Comparison of ENCODE assay signal across 1 cellular context in the genomic region with DNA sequence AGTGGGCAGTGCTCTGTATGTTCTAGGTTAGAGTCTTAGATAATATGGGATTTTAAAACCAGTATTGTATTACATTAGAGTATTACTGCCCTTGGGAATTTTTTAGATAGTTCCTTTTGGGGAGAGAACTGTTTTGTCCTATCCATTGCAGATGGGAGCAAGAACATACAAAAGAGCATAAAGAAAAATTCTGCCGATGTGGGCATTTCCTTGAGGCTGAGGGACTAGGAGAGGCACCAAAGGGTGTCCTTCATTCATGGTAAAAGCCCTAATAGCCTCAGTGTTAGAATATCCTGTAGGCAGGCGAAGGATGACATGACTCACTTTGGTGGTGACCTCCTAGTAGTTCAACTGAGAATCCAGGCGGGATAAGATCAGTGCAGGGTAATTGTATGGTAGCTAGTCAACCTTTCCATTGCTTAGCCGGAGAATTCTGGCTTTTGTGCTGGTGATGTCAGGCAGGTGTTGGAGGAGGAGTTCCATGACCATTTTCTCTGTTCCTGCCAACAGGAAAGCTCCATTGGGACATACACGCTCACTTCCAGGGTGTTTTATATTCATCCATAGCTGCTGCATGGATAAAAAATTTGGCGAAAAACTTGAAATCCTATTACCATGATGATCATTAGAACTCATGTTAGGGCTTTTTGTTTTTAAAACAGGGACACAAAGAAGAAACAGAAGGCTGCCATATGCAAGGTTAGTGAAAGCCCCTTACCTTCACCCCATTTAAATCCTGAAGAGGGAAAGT.
TF ChIP-seq lines count a peak whose summit lies in the region.

No MANE protein-coding gene starts in this region.

TF ChIP-seq in K562, 482 proteins besides CTCF, POLR2A, EP300 and RAD21 (continued from another document and continues in another):
- TF ChIP-seq, protein P1, sequence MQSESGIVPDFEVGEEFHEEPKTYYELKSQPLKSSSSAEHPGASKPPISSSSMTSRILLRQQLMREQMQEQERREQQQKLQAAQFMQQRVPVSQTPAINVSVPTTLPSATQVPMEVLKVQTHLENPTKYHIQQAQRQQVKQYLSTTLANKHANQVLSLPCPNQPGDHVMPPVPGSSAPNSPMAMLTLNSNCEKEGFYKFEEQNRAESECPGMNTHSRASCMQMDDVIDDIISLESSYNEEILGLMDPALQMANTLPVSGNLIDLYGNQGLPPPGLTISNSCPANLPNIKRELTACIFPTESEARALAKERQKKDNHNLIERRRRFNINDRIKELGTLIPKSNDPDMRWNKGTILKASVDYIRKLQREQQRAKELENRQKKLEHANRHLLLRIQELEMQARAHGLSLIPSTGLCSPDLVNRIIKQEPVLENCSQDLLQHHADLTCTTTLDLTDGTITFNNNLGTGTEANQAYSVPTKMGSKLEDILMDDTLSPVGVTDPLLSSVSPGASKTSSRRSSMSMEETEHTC (IDR thresholded peaks at IDR 0.05), result no peak
- TF ChIP-seq HDAC3 (IDR thresholded peaks at IDR 0.05; ENCODE audit: borderline replicate concordance, partially characterized antibody), result no peak
- no peak for TF ChIP-seq TCF7 (IDR thresholded peaks at IDR 0.05; ENCODE audit: borderline replicate concordance)
- TF ChIP-seq ZNF76 (CRISPR knock-in tag; IDR thresholded peaks at IDR 0.05; ENCODE audit: borderline replicate concordance), result no peak
- TF ChIP-seq, protein P2, sequence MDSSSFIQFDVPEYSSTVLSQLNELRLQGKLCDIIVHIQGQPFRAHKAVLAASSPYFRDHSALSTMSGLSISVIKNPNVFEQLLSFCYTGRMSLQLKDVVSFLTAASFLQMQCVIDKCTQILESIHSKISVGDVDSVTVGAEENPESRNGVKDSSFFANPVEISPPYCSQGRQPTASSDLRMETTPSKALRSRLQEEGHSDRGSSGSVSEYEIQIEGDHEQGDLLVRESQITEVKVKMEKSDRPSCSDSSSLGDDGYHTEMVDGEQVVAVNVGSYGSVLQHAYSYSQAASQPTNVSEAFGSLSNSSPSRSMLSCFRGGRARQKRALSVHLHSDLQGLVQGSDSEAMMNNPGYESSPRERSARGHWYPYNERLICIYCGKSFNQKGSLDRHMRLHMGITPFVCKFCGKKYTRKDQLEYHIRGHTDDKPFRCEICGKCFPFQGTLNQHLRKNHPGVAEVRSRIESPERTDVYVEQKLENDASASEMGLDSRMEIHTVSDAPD (CRISPR knock-in tag; IDR thresholded peaks at IDR 0.05), result no peak
- no peak for TF ChIP-seq NONO (IDR thresholded peaks at IDR 0.05; ENCODE audit: low read depth in 2 of 2, low read length in 1 of 2)
- no peak for TF ChIP-seq RNF2 (IDR thresholded peaks at IDR 0.05)
- TF ChIP-seq ZNF384 (IDR thresholded peaks at IDR 0.05; ENCODE audit: low read depth, low read length), result no peak
- no peak for TF ChIP-seq CBX2 (IDR thresholded peaks at IDR 0.05; ENCODE audit: insufficient read depth, low read length, poor library complexity, severe bottlenecking)
- no peak for TF ChIP-seq CAMTA2 (CRISPR knock-in tag; conservative IDR thresholded peaks at IDR 0.05)
- TF ChIP-seq, protein P3, sequence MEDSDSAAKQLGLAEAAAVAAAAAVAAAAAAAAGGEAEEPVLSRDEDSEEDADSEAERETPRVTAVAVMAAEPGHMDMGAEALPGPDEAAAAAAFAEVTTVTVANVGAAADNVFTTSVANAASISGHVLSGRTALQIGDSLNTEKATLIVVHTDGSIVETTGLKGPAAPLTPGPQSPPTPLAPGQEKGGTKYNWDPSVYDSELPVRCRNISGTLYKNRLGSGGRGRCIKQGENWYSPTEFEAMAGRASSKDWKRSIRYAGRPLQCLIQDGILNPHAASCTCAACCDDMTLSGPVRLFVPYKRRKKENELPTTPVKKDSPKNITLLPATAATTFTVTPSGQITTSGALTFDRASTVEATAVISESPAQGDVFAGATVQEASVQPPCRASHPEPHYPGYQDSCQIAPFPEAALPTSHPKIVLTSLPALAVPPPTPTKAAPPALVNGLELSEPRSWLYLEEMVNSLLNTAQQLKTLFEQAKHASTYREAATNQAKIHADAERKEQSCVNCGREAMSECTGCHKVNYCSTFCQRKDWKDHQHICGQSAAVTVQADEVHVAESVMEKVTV (CRISPR knock-in tag; IDR thresholded peaks at IDR 0.05), result no peak
- no peak for TF ChIP-seq MCM3 (IDR thresholded peaks at IDR 0.05)
- no peak for TF ChIP-seq DMBX1 (CRISPR knock-in tag; IDR thresholded peaks at IDR 0.05; ENCODE audit: borderline replicate concordance)
- TF ChIP-seq RBM14 (IDR thresholded peaks at IDR 0.05; ENCODE audit: borderline replicate concordance, insufficient read depth, low read depth, low read length), result no peak
- TF ChIP-seq POLR2H (tag; IDR thresholded peaks at IDR 0.05; ENCODE audit: low read depth), result no peak
- no peak for TF ChIP-seq ZNF282 (CRISPR knock-in tag; IDR thresholded peaks at IDR 0.05)
- no peak for TF ChIP-seq DIDO1 (tag; IDR thresholded peaks at IDR 0.05; ENCODE audit: low read depth)
- TF ChIP-seq, protein P4, sequence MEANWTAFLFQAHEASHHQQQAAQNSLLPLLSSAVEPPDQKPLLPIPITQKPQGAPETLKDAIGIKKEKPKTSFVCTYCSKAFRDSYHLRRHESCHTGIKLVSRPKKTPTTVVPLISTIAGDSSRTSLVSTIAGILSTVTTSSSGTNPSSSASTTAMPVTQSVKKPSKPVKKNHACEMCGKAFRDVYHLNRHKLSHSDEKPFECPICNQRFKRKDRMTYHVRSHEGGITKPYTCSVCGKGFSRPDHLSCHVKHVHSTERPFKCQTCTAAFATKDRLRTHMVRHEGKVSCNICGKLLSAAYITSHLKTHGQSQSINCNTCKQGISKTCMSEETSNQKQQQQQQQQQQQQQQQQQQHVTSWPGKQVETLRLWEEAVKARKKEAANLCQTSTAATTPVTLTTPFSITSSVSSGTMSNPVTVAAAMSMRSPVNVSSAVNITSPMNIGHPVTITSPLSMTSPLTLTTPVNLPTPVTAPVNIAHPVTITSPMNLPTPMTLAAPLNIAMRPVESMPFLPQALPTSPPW (CRISPR knock-in tag; IDR thresholded peaks at IDR 0.05), result no peak
- no peak for TF ChIP-seq PHB2 (IDR thresholded peaks at IDR 0.05; ENCODE audit: low read depth)
- TF ChIP-seq ETV5 (CRISPR knock-in tag; IDR thresholded peaks at IDR 0.05; ENCODE audit: low read depth), result no peak
- TF ChIP-seq ZFPM2 (CRISPR knock-in tag; IDR thresholded peaks at IDR 0.05), result no peak
- TF ChIP-seq, protein P5, sequence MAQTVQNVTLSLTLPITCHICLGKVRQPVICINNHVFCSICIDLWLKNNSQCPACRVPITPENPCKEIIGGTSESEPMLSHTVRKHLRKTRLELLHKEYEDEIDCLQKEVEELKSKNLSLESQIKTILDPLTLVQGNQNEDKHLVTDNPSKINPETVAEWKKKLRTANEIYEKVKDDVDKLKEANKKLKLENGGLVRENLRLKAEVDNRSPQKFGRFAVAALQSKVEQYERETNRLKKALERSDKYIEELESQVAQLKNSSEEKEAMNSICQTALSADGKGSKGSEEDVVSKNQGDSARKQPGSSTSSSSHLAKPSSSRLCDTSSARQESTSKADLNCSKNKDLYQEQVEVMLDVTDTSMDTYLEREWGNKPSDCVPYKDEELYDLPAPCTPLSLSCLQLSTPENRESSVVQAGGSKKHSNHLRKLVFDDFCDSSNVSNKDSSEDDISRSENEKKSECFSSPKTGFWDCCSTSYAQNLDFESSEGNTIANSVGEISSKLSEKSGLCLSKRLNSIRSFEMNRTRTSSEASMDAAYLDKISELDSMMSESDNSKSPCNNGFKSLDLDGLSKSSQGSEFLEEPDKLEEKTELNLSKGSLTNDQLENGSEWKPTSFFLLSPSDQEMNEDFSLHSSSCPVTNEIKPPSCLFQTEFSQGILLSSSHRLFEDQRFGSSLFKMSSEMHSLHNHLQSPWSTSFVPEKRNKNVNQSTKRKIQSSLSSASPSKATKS (CRISPR knock-in tag; IDR thresholded peaks at IDR 0.05), result no peak
- no peak for TF ChIP-seq FOXJ3 (CRISPR knock-in tag; IDR thresholded peaks at IDR 0.05)
- TF ChIP-seq ZNF778 (CRISPR knock-in tag; IDR thresholded peaks at IDR 0.05), result no peak
- TF ChIP-seq, protein P6, sequence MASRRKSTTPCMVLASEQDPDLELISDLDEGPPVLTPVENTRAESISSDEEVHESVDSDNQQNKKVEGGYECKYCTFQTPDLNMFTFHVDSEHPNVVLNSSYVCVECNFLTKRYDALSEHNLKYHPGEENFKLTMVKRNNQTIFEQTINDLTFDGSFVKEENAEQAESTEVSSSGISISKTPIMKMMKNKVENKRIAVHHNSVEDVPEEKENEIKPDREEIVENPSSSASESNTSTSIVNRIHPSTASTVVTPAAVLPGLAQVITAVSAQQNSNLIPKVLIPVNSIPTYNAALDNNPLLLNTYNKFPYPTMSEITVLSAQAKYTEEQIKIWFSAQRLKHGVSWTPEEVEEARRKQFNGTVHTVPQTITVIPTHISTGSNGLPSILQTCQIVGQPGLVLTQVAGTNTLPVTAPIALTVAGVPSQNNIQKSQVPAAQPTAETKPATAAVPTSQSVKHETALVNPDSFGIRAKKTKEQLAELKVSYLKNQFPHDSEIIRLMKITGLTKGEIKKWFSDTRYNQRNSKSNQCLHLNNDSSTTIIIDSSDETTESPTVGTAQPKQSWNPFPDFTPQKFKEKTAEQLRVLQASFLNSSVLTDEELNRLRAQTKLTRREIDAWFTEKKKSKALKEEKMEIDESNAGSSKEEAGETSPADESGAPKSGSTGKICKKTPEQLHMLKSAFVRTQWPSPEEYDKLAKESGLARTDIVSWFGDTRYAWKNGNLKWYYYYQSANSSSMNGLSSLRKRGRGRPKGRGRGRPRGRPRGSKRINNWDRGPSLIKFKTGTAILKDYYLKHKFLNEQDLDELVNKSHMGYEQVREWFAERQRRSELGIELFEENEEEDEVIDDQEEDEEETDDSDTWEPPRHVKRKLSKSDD (conservative IDR thresholded peaks at IDR 0.05; ENCODE audit: low read length), result no peak
- TF ChIP-seq ZNF77 (CRISPR knock-in tag; IDR thresholded peaks at IDR 0.05), result no peak
- peak; percentile 58 for TF ChIP-seq MAFG (tag; conservative IDR thresholded peaks at IDR 0.05)
- TF ChIP-seq, protein P7, sequence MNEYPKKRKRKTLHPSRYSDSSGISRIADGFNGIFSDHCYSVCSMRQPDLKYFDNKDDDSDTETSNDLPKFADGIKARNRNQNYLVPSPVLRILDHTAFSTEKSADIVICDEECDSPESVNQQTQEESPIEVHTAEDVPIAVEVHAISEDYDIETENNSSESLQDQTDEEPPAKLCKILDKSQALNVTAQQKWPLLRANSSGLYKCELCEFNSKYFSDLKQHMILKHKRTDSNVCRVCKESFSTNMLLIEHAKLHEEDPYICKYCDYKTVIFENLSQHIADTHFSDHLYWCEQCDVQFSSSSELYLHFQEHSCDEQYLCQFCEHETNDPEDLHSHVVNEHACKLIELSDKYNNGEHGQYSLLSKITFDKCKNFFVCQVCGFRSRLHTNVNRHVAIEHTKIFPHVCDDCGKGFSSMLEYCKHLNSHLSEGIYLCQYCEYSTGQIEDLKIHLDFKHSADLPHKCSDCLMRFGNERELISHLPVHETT (CRISPR knock-in tag; conservative IDR thresholded peaks at IDR 0.05 in 1 of 2, IDR thresholded peaks at IDR 0.05 in 1 of 2), result no peak; a peak in 1 of 4 replicates
- TF ChIP-seq CHD2 (IDR thresholded peaks at IDR 0.05; ENCODE audit: low read depth, low read length), result no peak
- no peak for TF ChIP-seq BCL6 (CRISPR knock-in tag; IDR thresholded peaks at IDR 0.05)
- no peak for TF ChIP-seq EZH2 (IDR thresholded peaks at IDR 0.05; ENCODE audit: borderline replicate concordance, low read depth, low read length)
- TF ChIP-seq, protein P8, sequence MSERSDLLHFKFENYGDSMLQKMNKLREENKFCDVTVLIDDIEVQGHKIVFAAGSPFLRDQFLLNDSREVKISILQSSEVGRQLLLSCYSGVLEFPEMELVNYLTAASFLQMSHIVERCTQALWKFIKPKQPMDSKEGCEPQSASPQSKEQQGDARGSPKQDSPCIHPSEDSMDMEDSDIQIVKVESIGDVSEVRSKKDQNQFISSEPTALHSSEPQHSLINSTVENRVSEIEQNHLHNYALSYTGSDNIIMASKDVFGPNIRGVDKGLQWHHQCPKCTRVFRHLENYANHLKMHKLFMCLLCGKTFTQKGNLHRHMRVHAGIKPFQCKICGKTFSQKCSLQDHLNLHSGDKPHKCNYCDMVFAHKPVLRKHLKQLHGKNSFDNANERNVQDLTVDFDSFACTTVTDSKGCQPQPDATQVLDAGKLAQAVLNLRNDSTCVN (CRISPR knock-in tag; IDR thresholded peaks at IDR 0.05), result no peak
- TF ChIP-seq PHF21A (IDR thresholded peaks at IDR 0.05; ENCODE audit: borderline replicate concordance, low read depth), result no peak
- TF ChIP-seq SREBF2 (CRISPR knock-in tag; IDR thresholded peaks at IDR 0.05), result no peak
- TF ChIP-seq ETS2 (tag; IDR thresholded peaks at IDR 0.05; ENCODE audit: borderline replicate concordance, poor library complexity, severe bottlenecking), result no peak
- TF ChIP-seq MBD2 (IDR thresholded peaks at IDR 0.05; ENCODE audit: borderline replicate concordance, low read depth), result 0 out of 2 replicates have a peak, but pooled peaks have one; percentile 16
- TF ChIP-seq ZNF24 (IDR thresholded peaks at IDR 0.05), result no peak; the same call in 1 of the 2 replicates
- no peak for TF ChIP-seq ZNF239 (CRISPR knock-in tag; IDR thresholded peaks at IDR 0.05)
- TF ChIP-seq ESRRB (CRISPR knock-in tag; IDR thresholded peaks at IDR 0.05; ENCODE audit: borderline replicate concordance), result no peak
- TF ChIP-seq HMGN3 (IDR thresholded peaks at IDR 0.05; ENCODE audit: borderline replicate concordance, extremely low read depth, insufficient read length, low read depth, low read length), result no peak
- no peak for TF ChIP-seq ZNF133 (CRISPR knock-in tag; IDR thresholded peaks at IDR 0.05)
- TF ChIP-seq SNRNP70 (optimal IDR thresholded peaks at IDR 0.05; ENCODE audit: low read depth, low read length), result no peak
- no peak for TF ChIP-seq ZNF551 (CRISPR knock-in tag; IDR thresholded peaks at IDR 0.05)
- no peak for TF ChIP-seq COPS2 (conservative IDR thresholded peaks at IDR 0.05)
- TF ChIP-seq ATF1 (CRISPR knock-in tag; IDR thresholded peaks at IDR 0.05), result no peak
- no peak for TF ChIP-seq ATF1 (tag; IDR thresholded peaks at IDR 0.05)
- peak; percentile 90 for TF ChIP-seq ATF7 (IDR thresholded peaks at IDR 0.05)
- TF ChIP-seq, protein P9, sequence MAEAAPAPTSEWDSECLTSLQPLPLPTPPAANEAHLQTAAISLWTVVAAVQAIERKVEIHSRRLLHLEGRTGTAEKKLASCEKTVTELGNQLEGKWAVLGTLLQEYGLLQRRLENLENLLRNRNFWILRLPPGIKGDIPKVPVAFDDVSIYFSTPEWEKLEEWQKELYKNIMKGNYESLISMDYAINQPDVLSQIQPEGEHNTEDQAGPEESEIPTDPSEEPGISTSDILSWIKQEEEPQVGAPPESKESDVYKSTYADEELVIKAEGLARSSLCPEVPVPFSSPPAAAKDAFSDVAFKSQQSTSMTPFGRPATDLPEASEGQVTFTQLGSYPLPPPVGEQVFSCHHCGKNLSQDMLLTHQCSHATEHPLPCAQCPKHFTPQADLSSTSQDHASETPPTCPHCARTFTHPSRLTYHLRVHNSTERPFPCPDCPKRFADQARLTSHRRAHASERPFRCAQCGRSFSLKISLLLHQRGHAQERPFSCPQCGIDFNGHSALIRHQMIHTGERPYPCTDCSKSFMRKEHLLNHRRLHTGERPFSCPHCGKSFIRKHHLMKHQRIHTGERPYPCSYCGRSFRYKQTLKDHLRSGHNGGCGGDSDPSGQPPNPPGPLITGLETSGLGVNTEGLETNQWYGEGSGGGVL (CRISPR knock-in tag; IDR thresholded peaks at IDR 0.05), result no peak
- TF ChIP-seq, protein P10, sequence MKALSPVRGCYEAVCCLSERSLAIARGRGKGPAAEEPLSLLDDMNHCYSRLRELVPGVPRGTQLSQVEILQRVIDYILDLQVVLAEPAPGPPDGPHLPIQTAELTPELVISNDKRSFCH (CRISPR knock-in tag; IDR thresholded peaks at IDR 0.05), result no peak
- TF ChIP-seq, protein P10 (tag; IDR thresholded peaks at IDR 0.05), result no peak
